25 cellular contexts compared by ENCODE assay signal in genomic region chr2:177667626-177668025, GRCh38.
DNase-seq lines count a peak whose midpoint lies in the region; FAIRE-seq and TF ChIP-seq lines count a peak whose summit lies in the region.
"Had no signal": no experiment of that assay in that cellular context is flagged by ENCODE, and none has a peak within 500 bp of the region (broad histone marks: within the 10 kb centered on the region; RNA-seq: fewer than 3 reads in every experiment).

No MANE protein-coding gene starts in this region.

- H3K27me3 ChIP-seq in bronchial epithelial cell (ENCODE audit: control insufficient read depth, insufficient read depth, low read length) (no peaks in the 10 kb centered on the region), neuronal stem cell (ENCODE audit: control insufficient read depth in 3 of 3, insufficient read depth in 3 of 3, low read depth in 1 of 3, low read length in 3 of 3) (no peaks in the 10 kb centered on the region)
- H3K27me3 ChIP-seq: gastroesophageal sphincter, neutrophil, SJSA1, spleen had no signal

- no peaks in the 10 kb centered on the region for H3K36me3 Mint-ChIP-seq in chondrocyte (ENCODE audit: low read depth)
- H3K36me3 Mint-ChIP-seq: activated naive CD4-positive, alpha-beta T cell treated with anti-CD3 and anti-CD28 coated beads, Interleukin-2, amount 10 ng/mL, durations not matched to agents 7 days and 5 days had no signal

- no peaks in the 10 kb centered on the region for H3K36me3 ChIP-seq in bronchial epithelial cell (ENCODE audit: control insufficient read depth, insufficient read depth, low read length)
- no peaks in the 10 kb centered on the region for H3K36me3 ChIP-seq in neuronal stem cell (replicated peaks in 1 of 2; ENCODE audit: control insufficient read depth in 2 of 2, insufficient read depth in 2 of 2, low read length in 2 of 2)
- H3K36me3 ChIP-seq: gastroesophageal sphincter, neutrophil, SJSA1, spleen had no signal

- no peak overlapping the region for H2BK5ac ChIP-seq in neuronal stem cell (ENCODE audit: low read length)

- no peak overlapping the region for H4K91ac ChIP-seq in neuronal stem cell (ENCODE audit: low read depth, low read length, poor library complexity)

- no peak overlapping the region for H3K4me3 Mint-ChIP-seq in chondrocyte (ENCODE audit: unreplicated experiment)
- H3K4me3 Mint-ChIP-seq: activated CD8-positive, alpha-beta T cell treated with anti-CD3 and anti-CD28 coated beads for 36 hours; activated naive CD4-positive, alpha-beta T cell treated with anti-CD3 and anti-CD28 coated beads, Interleukin-2, amount 10 ng/mL, durations not matched to agents 7 days and 5 days had no signal

- no peak overlapping the region for H2AK5ac ChIP-seq in neuronal stem cell (ENCODE audit: low read depth, low read length)

- H2BK12ac ChIP-seq in neuronal stem cell (ENCODE audit: low read length) = no peak overlapping the region

- no peak for FAIRE-seq in bronchial epithelial cell (lab: Jason Lieb, UNC)
- FAIRE-seq: A204.1, astrocyte, D721Med, urothelium cell line had no signal

- H4K8ac ChIP-seq in neuronal stem cell (ENCODE audit: low read depth, low read length) = no peak overlapping the region

- H2AFZ ChIP-seq in neuronal stem cell (ENCODE audit: low read length) = peak overlapping the region; percentile 21

- H3K4me1 Mint-ChIP-seq in chondrocyte (ENCODE audit: low read depth) = no peaks in the 10 kb centered on the region

- WGBS in neuronal stem cell (ENCODE audit: extremely low coverage in 2 of 2, insufficient read length in 2 of 2, insufficient replicate concordance in 1 of 2), 2 donors = no CpG with 5 or more reads among the region's 1 CpG

- H3K9ac ChIP-seq in neuronal stem cell (ENCODE audit: low read depth, low read length, poor library complexity) = no peak overlapping the region

- H3K9me3 Mint-ChIP-seq in chondrocyte (ENCODE audit: low read depth) = no peaks in the 10 kb centered on the region
- H3K9me3 Mint-ChIP-seq: activated CD8-positive, alpha-beta T cell treated with anti-CD3 and anti-CD28 coated beads for 36 hours; activated naive CD4-positive, alpha-beta T cell treated with anti-CD3 and anti-CD28 coated beads, Interleukin-2, amount 10 ng/mL, durations not matched to agents 7 days and 5 days had no signal

- DNase-seq in NCI-H2029 (lab: John Stamatoyannopoulos, UW) = peak; percentile 9
- no peak for DNase-seq in NCI-H2029 treated with DMSO at 0.1 percent for 48 hours (lab: John Stamatoyannopoulos, UW)
- DNase-seq in NCI-H226 = peak; percentile 15
- DNase-seq in bronchial epithelial cell (ENCODE audit: low read depth) = peak; percentile 48
- no peak for DNase-seq in neuronal stem cell (ENCODE audit: low spot score)
- DNase-seq in chondrocyte (ENCODE audit: low spot score) = no peak
- DNase-seq in GF-D8 (lab: John Stamatoyannopoulos, UW) = no peak
- no peak for DNase-seq in activated CD4-positive, CD25-positive, alpha-beta regulatory T cell (lab: John Stamatoyannopoulos, UW)
- DNase-seq: activated CD8-positive, alpha-beta T cell treated with anti-CD3 and anti-CD28 coated beads for 36 hours; activated naive CD4-positive, alpha-beta T cell treated with anti-CD3 and anti-CD28 coated beads, Interleukin-2, amount 10 ng/mL, durations not matched to agents 7 days and 5 days; activated T-cell treated with anti-CD3 and anti-CD28 coated beads, Interleukin-2, amount 50 U/mL, for 1 hour; cortex of kidney; NCI-H2081; NCI-H526 treated with DMSO at 0.1 percent for 48 hours; OCI-M1; spleen had no signal

- H3K4me3 ChIP-seq in bronchial epithelial cell (ENCODE audit: low read depth, low read length) (no peak overlapping the region), neuronal stem cell (ENCODE audit: low read length in 2 of 2) (no peak overlapping the region)
- H3K4me3 ChIP-seq: gastroesophageal sphincter, SJSA1, spleen had no signal

- H2BK15ac ChIP-seq in neuronal stem cell (ENCODE audit: low read length) = no peak overlapping the region

- H3K9me3 ChIP-seq in neuronal stem cell (replicated peaks in 1 of 2; ENCODE audit: control insufficient read depth in 2 of 2, insufficient read depth in 1 of 2, low read depth in 1 of 2, low read length in 2 of 2) = no peaks in the 10 kb centered on the region
- H3K9me3 ChIP-seq: gastroesophageal sphincter, neutrophil, SJSA1, spleen had no signal

- peaks cover 2 to 34% of the 10 kb centered on the region in 2 donors for H3K4me1 ChIP-seq in neuronal stem cell (ENCODE audit: control insufficient read depth in 2 of 2, insufficient read depth in 1 of 2, low read depth in 1 of 2, low read length in 2 of 2)
- H3K4me1 ChIP-seq: spleen had no signal

- H3K4ac ChIP-seq in neuronal stem cell (ENCODE audit: low read length) = no peak overlapping the region

- TF ChIP-seq CTCF in bronchial epithelial cell (IDR thresholded peaks at IDR 0.05; ENCODE audit: insufficient read depth, low read length, severe bottlenecking) (no peak), chondrocyte (IDR thresholded peaks at IDR 0.05) (no peak)

- H3K27me3 Mint-ChIP-seq in chondrocyte (ENCODE audit: low read depth) = no peaks in the 10 kb centered on the region

- no peak overlapping the region for H3K4me2 ChIP-seq in neuronal stem cell (ENCODE audit: insufficient read depth, low read length, poor library complexity, severe bottlenecking)

- H3K27ac Mint-ChIP-seq in chondrocyte (ENCODE audit: unreplicated experiment) = no peak overlapping the region
- H3K27ac Mint-ChIP-seq: activated CD8-positive, alpha-beta T cell treated with anti-CD3 and anti-CD28 coated beads for 36 hours; activated naive CD4-positive, alpha-beta T cell treated with anti-CD3 and anti-CD28 coated beads, Interleukin-2, amount 10 ng/mL, durations not matched to agents 7 days and 5 days had no signal

- H2BK120ac ChIP-seq in neuronal stem cell (ENCODE audit: low read depth, low read length) = no peak overlapping the region

- H3K14ac ChIP-seq in neuronal stem cell (ENCODE audit: low read length) = no peak overlapping the region

- no peaks in the 10 kb centered on the region for H3K79me1 ChIP-seq in neuronal stem cell (ENCODE audit: low read depth, low read length)

- no peak overlapping the region for H3K27ac ChIP-seq in neuronal stem cell (replicated peaks; ENCODE audit: low read length)
- H3K27ac ChIP-seq: C4-2B, epithelial cell of prostate, gastroesophageal sphincter, neutrophil, SJSA1, spleen had no signal

- no peak overlapping the region for H3K23ac ChIP-seq in neuronal stem cell (ENCODE audit: low read depth, low read length, poor library complexity)

- no peak overlapping the region for H3K18ac ChIP-seq in neuronal stem cell (ENCODE audit: low read length)

Comparison
In these comparisons a context has a peak if more than half of its experiments do, and no peak if none do; other contexts are left out.
1. DNase-seq: peak in NCI-H2029 (single experiment), NCI-H226 (single experiment) and bronchial epithelial cell (single experiment); none in NCI-H2029 treated with DMSO at 0.1 percent for 48 hours (single experiment), neuronal stem cell (single experiment), chondrocyte (single experiment), GF-D8 (single experiment) and activated CD4-positive, CD25-positive, alpha-beta regulatory T cell (0 of 4).